Comparison of ENCODE assay signal across 1 cellular context in genomic region chr1:28510350-28511223, GRCh38.
A peak's percentile ranks its signal among the peaks of the same experiment; 100 is the strongest.
TF ChIP-seq lines count a peak whose summit lies in the region.

No MANE protein-coding gene starts in this region.

TF ChIP-seq in K562, 482 proteins besides CTCF, POLR2A, EP300 and RAD21 (continued from another document and continues in another):
- TF ChIP-seq THRA (IDR thresholded peaks at IDR 0.05): no peak
- TF ChIP-seq DEAF1 (CRISPR knock-in tag; IDR thresholded peaks at IDR 0.05): no peak; the same call in none of the 2 replicates
- TF ChIP-seq ZNF324 (CRISPR knock-in tag; IDR thresholded peaks at IDR 0.05): peak; percentile 73
- peak; percentile 57; the same call in 1 of the 2 replicates for TF ChIP-seq CBX1 (IDR thresholded peaks at IDR 0.05; ENCODE audit: low read depth)
- TF ChIP-seq NUFIP1 (IDR thresholded peaks at IDR 0.05; ENCODE audit: partially characterized antibody): no peak
- TF ChIP-seq ZNF24 (IDR thresholded peaks at IDR 0.05): no peak
- no peak for TF ChIP-seq MTA2 (IDR thresholded peaks at IDR 0.05; ENCODE audit: low read depth)
- peak; percentile 18 for TF ChIP-seq KDM5B (IDR thresholded peaks at IDR 0.05; ENCODE audit: insufficient replicate concordance, low read depth, low read length)
- peak; percentile 82 for TF ChIP-seq THRB (CRISPR knock-in tag; conservative IDR thresholded peaks at IDR 0.05)
- no peak; the same call in 1 of the 2 replicates for TF ChIP-seq ZNF511 (CRISPR knock-in tag; IDR thresholded peaks at IDR 0.05)
- TF ChIP-seq EWSR1 (IDR thresholded peaks at IDR 0.05; ENCODE audit: borderline replicate concordance, low read depth, partially characterized antibody): peak; percentile 98
- TF ChIP-seq ZNF408 (CRISPR knock-in tag; IDR thresholded peaks at IDR 0.05; ENCODE audit: low read depth): 0 out of 2 replicates have a peak, but pooled peaks have one; percentile 30
- no peak for TF ChIP-seq ZNF318 (IDR thresholded peaks at IDR 0.05; ENCODE audit: borderline replicate concordance in 1 of 2, low read depth in 1 of 2)
- TF ChIP-seq DDX20 (tag; IDR thresholded peaks at IDR 0.05; ENCODE audit: low read depth): no peak
- no peak for TF ChIP-seq ASH1L (IDR thresholded peaks at IDR 0.05; ENCODE audit: borderline replicate concordance, low read depth, partially characterized antibody)
- TF ChIP-seq GTF2A2 (tag; IDR thresholded peaks at IDR 0.05): no peak
- TF ChIP-seq SMC3 (conservative IDR thresholded peaks at IDR 0.05; ENCODE audit: insufficient read depth, low read depth, low read length): peak; percentile 31; the same call in 1 of the 2 replicates
- TF ChIP-seq STAG1 (CRISPR knock-in tag; IDR thresholded peaks at IDR 0.05; ENCODE audit: borderline replicate concordance): no peak
- TF ChIP-seq KDM2B (CRISPR knock-in tag; IDR thresholded peaks at IDR 0.05): no peak
- 0 out of 2 replicates have a peak, but pooled peaks have one; percentile 90 for TF ChIP-seq SREBF2 (CRISPR knock-in tag; IDR thresholded peaks at IDR 0.05)
- TF ChIP-seq MTA3 (IDR thresholded peaks at IDR 0.05; ENCODE audit: borderline replicate concordance): no peak; the same call in 1 of the 2 replicates
- no peak; a peak in 1 of 4 replicates for TF ChIP-seq ZMIZ1 (IDR thresholded peaks at IDR 0.05; ENCODE audit: low read depth in 2 of 2, low read length in 2 of 2)
- peak in 1 of 2 experiments; percentile 56; a peak in 2 of 4 replicates for TF ChIP-seq FOXA3 (CRISPR knock-in tag; conservative IDR thresholded peaks at IDR 0.05 in 1 of 2, IDR thresholded peaks at IDR 0.05 in 1 of 2)
- TF ChIP-seq KHSRP (IDR thresholded peaks at IDR 0.05): peak; percentile 8; the same call in 1 of the 2 replicates
- TF ChIP-seq HCFC1 (IDR thresholded peaks at IDR 0.05; ENCODE audit: low read depth, low read length): no peak
- TF ChIP-seq ZHX1 (conservative IDR thresholded peaks at IDR 0.05; ENCODE audit: low read length): 0 out of 2 replicates have a peak, but pooled peaks have one; percentile 9
- peak; percentile 71 for TF ChIP-seq POLR2B (IDR thresholded peaks at IDR 0.05; ENCODE audit: low read depth, partially characterized antibody)
- no peak for TF ChIP-seq ZNF124 (CRISPR knock-in tag; IDR thresholded peaks at IDR 0.05)
- peak; percentile 89 for TF ChIP-seq STAT6 (CRISPR knock-in tag; IDR thresholded peaks at IDR 0.05)
- TF ChIP-seq ZNF780A (CRISPR knock-in tag; IDR thresholded peaks at IDR 0.05): peak; percentile 58
- peak; percentile 73 for TF ChIP-seq ETS1 (conservative IDR thresholded peaks at IDR 0.05; ENCODE audit: control insufficient read depth, low read depth, low read length)
